Comparison of ENCODE assay signal across 8 cellular contexts in genomic region chr1:203325004-203325417, GRCh38. TPM values are rescaled to one million over a fixed set of nuclear protein-coding genes. Genes with fewer than 3 reads are reported as not detected.
DNase-seq lines count a peak whose midpoint lies in the region; ATAC-seq and TF ChIP-seq lines count a peak whose summit lies in the region.

No MANE protein-coding gene starts in this region.

- H3K4me3 ChIP-seq in osteoblast (ENCODE audit: insufficient read depth, low read length) = no peak overlapping the region

- CTCF ChIA-PET in activated CD4-positive, alpha-beta T cell treated with anti-CD3 and anti-CD28 coated beads for 36 hours (lab: Charles Lee) = interaction anchor here (0.7 to 9.9 kb wide), 12 partner anchors 8 to 667 kb away, joined by 3 to 249 read pairs (median 4); no protein-coding TSS in a partner anchor

- peaks cover 8% of the 10 kb centered on the region for H3K4me1 ChIP-seq in osteoblast (ENCODE audit: insufficient read depth, low read length)

- no peaks in the 10 kb centered on the region for H4K20me1 ChIP-seq in osteoblast (ENCODE audit: insufficient read depth, low read length)

- H3K27me3 Mint-ChIP-seq in activated CD4-positive, alpha-beta T cell treated with anti-CD3 and anti-CD28 coated beads for 36 hours = no peaks in the 10 kb centered on the region
- no peaks in the 10 kb centered on the region for H3K27me3 Mint-ChIP-seq in effector memory CD8-positive, alpha-beta T cell

- H3K4me1 Mint-ChIP-seq in activated CD4-positive, alpha-beta T cell treated with anti-CD3 and anti-CD28 coated beads for 36 hours = peaks cover 84% of the 10 kb centered on the region
- peaks cover 68 to 74% of the 10 kb centered on the region in 2 donors for H3K4me1 Mint-ChIP-seq in effector memory CD8-positive, alpha-beta T cell (ENCODE audit: low read depth in 2 of 2)

- POLR2A ChIA-PET in activated CD4-positive, alpha-beta T cell treated with anti-CD3 and anti-CD28 coated beads for 36 hours (lab: Charles Lee) = interaction anchor here (0.6 to 5.3 kb wide), 9 partner anchors 12 to 52 kb away, joined by 3 to 97 read pairs (median 4); partner anchors contain the start of gene BTG2

- DNase-seq in COLO668 (lab: John Stamatoyannopoulos, UW; ENCODE audit: unreplicated experiment) (peak; percentile 93), GM20000 (ENCODE audit: low spot score) (peak; percentile 83), NAMALWA (ENCODE audit: low spot score) (peak; percentile 89), GOT3 (lab: John Stamatoyannopoulos, UW) (no peak), osteoblast (ENCODE audit: insufficient read length, low spot score, missing footprints) (no peak)
- peak; percentile 81 for DNase-seq in activated CD4-positive, alpha-beta T cell treated with anti-CD3 and anti-CD28 coated beads for 36 hours
- peak; percentile 53 to 57 (median 54) for DNase-seq in effector memory CD8-positive, alpha-beta T cell
- DNase-seq in stimulated activated CD4-positive, alpha-beta T cell treated with anti-CD3 and anti-CD28 coated beads, Interleukin-1b, Interleukin-23, amount 100 ng/mL, for 48 hours = peak; percentile 60

- H3K9me3 ChIP-seq in osteoblast (ENCODE audit: low read depth, low read length) = no peaks in the 10 kb centered on the region

- H3K27ac ChIP-seq in osteoblast (ENCODE audit: low read depth, low read length) = no peak overlapping the region

- H3K9me3 Mint-ChIP-seq in activated CD4-positive, alpha-beta T cell treated with anti-CD3 and anti-CD28 coated beads for 36 hours (ENCODE audit: low read depth) = no peaks in the 10 kb centered on the region
- H3K9me3 Mint-ChIP-seq in effector memory CD8-positive, alpha-beta T cell = no peaks in the 10 kb centered on the region

- no peaks in the 10 kb centered on the region for H3K36me3 ChIP-seq in osteoblast (ENCODE audit: insufficient read depth, low read length)

- no peak for TF ChIP-seq CTCF in GM20000 (IDR thresholded peaks at IDR 0.05; ENCODE audit: extremely low read depth, missing control alignments)
- TF ChIP-seq CTCF in osteoblast (IDR thresholded peaks at IDR 0.05; ENCODE audit: extremely low read depth, low read depth, low read length) = no peak

- H2AFZ ChIP-seq in osteoblast (ENCODE audit: low read length) = no peak overlapping the region

- H3K36me3 Mint-ChIP-seq in activated CD4-positive, alpha-beta T cell treated with anti-CD3 and anti-CD28 coated beads for 36 hours (ENCODE audit: low read depth) = no peaks in the 10 kb centered on the region
- H3K36me3 Mint-ChIP-seq in effector memory CD8-positive, alpha-beta T cell (ENCODE audit: insufficient read depth) = peaks cover 22% of the 10 kb centered on the region

- H3K27ac Mint-ChIP-seq in activated CD4-positive, alpha-beta T cell treated with anti-CD3 and anti-CD28 coated beads for 36 hours = peak overlapping the region; percentile 83
- peak overlapping the region; percentile 96 to 97 for H3K27ac Mint-ChIP-seq in effector memory CD8-positive, alpha-beta T cell

- H3K4me2 ChIP-seq in osteoblast (ENCODE audit: insufficient read depth, low read length) = no peak overlapping the region

- intact Hi-C loops in activated CD4-positive, alpha-beta T cell treated with anti-CD3 and anti-CD28 coated beads for 36 hours (cut with DNase I, micrococcal nuclease) = loop anchor here in 1 of 2 experiments (1.0 to 10.0 kb wide), 10 partner anchors 298 to 1960 kb away; partner anchors contain the start of genes ADIPOR1, ATP2B4, KDM5B and LAX1

- peak; percentile 17 for ATAC-seq in activated CD4-positive, alpha-beta T cell treated with anti-CD3 and anti-CD28 coated beads for 36 hours
- peak; percentile 10 for ATAC-seq in effector memory CD8-positive, alpha-beta T cell (replicated peaks)

- H3K79me2 ChIP-seq in osteoblast (ENCODE audit: insufficient read depth, low read length) = no peaks in the 10 kb centered on the region

- peak overlapping the region; percentile 47 for H3K4me3 Mint-ChIP-seq in activated CD4-positive, alpha-beta T cell treated with anti-CD3 and anti-CD28 coated beads for 36 hours
- peak overlapping the region; percentile 79 to 82 for H3K4me3 Mint-ChIP-seq in effector memory CD8-positive, alpha-beta T cell

- H3K27me3 ChIP-seq in osteoblast (ENCODE audit: insufficient read depth, low read length) = peaks cover 76% of the 10 kb centered on the region

RNA-seq across cellular contexts. Expression of gene BTG2, which starts 19.7 kb away (rescaled TPM):
- total RNA-seq in activated CD4-positive, alpha-beta T cell treated with anti-CD3 and anti-CD28 coated beads for 36 hours = 100 to 1,000 TPM; 114 to 142 TPM
- total RNA-seq in osteoblast = 14.5 and 14.7 TPM in 2 replicates

RNA-seq across cellular contexts. Expression of gene FMOD, which starts 25.9 kb away (rescaled TPM):
- under 1 TPM; 0.87 to 0.98 TPM for total RNA-seq in activated CD4-positive, alpha-beta T cell treated with anti-CD3 and anti-CD28 coated beads for 36 hours
- 2.9 and 5.9 TPM in 2 replicates for total RNA-seq in osteoblast

Comparison
In these comparisons a context has a peak if more than half of its experiments do, and no peak if none do; other contexts are left out.
1. DNase-seq: peak in COLO668 (single experiment), GM20000 (single experiment), NAMALWA (single experiment), activated CD4-positive, alpha-beta T cell treated with anti-CD3 and anti-CD28 coated beads for 36 hours (single experiment), effector memory CD8-positive, alpha-beta T cell (3 of 3) and stimulated activated CD4-positive, alpha-beta T cell treated with anti-CD3 and anti-CD28 coated beads, Interleukin-1b, Interleukin-23, amount 100 ng/mL, for 48 hours (single experiment); none in GOT3 (single experiment) and osteoblast (single experiment).